In the genomic region with DNA sequence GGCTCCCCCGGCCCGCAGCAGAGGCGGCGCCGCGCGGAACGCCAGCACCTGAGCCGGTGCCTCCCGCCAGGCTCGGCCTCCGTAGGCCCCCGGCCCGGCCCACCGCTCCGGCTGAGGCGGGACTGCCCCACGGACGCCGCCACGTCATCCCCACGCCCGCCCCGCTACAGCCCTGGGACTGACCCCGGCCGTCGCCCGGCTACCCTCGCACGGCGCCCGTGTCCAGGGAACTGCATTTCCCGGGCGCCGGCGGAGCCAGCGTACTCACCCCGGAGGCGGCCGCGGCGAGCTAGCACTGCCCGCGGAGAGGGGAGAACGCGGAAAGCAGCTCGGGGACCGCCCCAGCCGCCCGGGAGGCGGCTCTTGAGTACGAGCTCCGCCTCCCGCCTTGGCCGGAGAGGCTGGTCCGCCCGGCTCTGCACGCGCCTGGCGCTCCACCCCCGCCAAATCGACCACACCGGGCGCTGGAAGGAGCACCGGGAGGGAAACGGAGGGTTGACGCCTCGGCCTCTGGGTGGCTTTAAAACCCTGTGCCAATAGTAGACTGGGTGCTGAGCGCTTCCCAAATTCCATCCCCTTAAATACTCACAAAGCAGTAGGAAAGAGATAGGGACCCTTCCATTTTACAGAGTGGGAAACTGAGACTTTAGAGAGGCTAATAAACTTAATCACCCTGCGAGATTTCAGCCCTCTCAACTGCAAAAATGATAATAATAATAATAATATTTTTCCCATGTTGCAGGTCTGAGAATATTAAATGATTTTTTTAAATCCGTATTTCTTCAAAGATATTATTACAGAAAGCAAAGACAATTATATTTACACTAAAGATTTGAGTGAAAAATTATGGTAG, we compare ENCODE assay signal across 8 cellular contexts. TPM values are rescaled to one million over a fixed set of nuclear protein-coding genes. Genes with fewer than 3 reads are reported as not detected.
DNase-seq lines count a peak whose midpoint lies in the region; ATAC-seq and TF ChIP-seq lines count a peak whose summit lies in the region.

A gene with protein sequence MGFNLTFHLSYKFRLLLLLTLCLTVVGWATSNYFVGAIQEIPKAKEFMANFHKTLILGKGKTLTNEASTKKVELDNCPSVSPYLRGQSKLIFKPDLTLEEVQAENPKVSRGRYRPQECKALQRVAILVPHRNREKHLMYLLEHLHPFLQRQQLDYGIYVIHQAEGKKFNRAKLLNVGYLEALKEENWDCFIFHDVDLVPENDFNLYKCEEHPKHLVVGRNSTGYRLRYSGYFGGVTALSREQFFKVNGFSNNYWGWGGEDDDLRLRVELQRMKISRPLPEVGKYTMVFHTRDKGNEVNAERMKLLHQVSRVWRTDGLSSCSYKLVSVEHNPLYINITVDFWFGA (minus strand): TSS at position 297 of the 853 bp plus-strand sequence. CDS start 10,779 bp downstream, outside the sequence.

- intact Hi-C loops in Caco-2 (cut with micrococcal nuclease; ENCODE audit: unreplicated experiment) = loop anchor here (1.0 kb wide), 8 partner anchors 16 to 359 kb away; a partner anchor contains a TSS

- peak within 1 kb of the TSS; percentile 84 for H3K9ac ChIP-seq in endodermal cell (ENCODE audit: extremely low read depth, low read length, poor library complexity, severe bottlenecking)

- H3K27ac Mint-ChIP-seq in Caco-2 (ENCODE audit: unreplicated experiment) (peak within 1 kb of the TSS; percentile 91), endodermal cell (peak within 1 kb of the TSS; percentile 86)

- H3K4me1 Mint-ChIP-seq in Caco-2 (ENCODE audit: low read depth, unreplicated experiment) = peaks cover 6% of the 10 kb centered on the region
- H3K4me1 Mint-ChIP-seq in endodermal cell = peaks cover 12% of the 10 kb centered on the region

- H3K9me3 ChIP-seq in Caco-2 (no peaks in the 10 kb centered on the region), endodermal cell (ENCODE audit: control insufficient read depth, low read length) (no peaks in the 10 kb centered on the region)

- BruUV-seq in Caco-2 (replicated peaks; lab: Mats Ljungman, UMichigan) = TSS peak; percentile 85

- H3K36me3 ChIP-seq in Caco-2 (ENCODE audit: control insufficient read depth, insufficient read depth, low read length) (no peaks in the 10 kb centered on the region), endodermal cell (ENCODE audit: control insufficient read depth, insufficient read depth, low read length) (peaks cover 21% of the 10 kb centered on the region)

- no peaks in the 10 kb centered on the region for H3K27me3 Mint-ChIP-seq in Caco-2 (ENCODE audit: insufficient read depth, unreplicated experiment)
- no peaks in the 10 kb centered on the region for H3K27me3 Mint-ChIP-seq in endodermal cell (ENCODE audit: insufficient read depth)

- H3K4me3 ChIP-seq in Caco-2 (ENCODE audit: low read depth, low read length) (peak within 1 kb of the TSS; percentile 66), endodermal cell (ENCODE audit: low read length) (peak within 1 kb of the TSS; percentile 98)

- CTCF ChIA-PET in Caco-2 (lab: Charles Lee) = interaction anchor here (0.6 to 2.1 kb wide), 17 partner anchors 9 to 441 kb away, joined by 3 to 30 read pairs (median 4); a partner anchor contains a TSS

- no peak for TF ChIP-seq CTCF in Caco-2 (IDR thresholded peaks at IDR 0.05; ENCODE audit: insufficient read depth in 1 of 2, low read depth in 1 of 2, low read length in 1 of 2, severe bottlenecking in 1 of 2, unreplicated experiment in 1 of 2)
- no peak for TF ChIP-seq CTCF in endodermal cell (conservative IDR thresholded peaks at IDR 0.05)

- peak; percentile 90 to 94 for DNase-seq in Caco-2
- peak; percentile 94 for DNase-seq in HT-29 (ENCODE audit: low spot score)
- peak; percentile 88 for DNase-seq in NOMO-1 treated with dmso at 0.1 percent for 144 hours (lab: John Stamatoyannopoulos, UW; ENCODE audit: unreplicated experiment)
- peak; percentile 35 to 39 for DNase-seq in activated CD8-positive, alpha-beta memory T cell treated with anti-CD3 and anti-CD28 coated beads for 4 hours (ENCODE audit: low read depth in 2 of 2)
- peak; percentile 94 for DNase-seq in endodermal cell
- DNase-seq in mesenteric fat pad (ENCODE audit: low spot score) = peak; percentile 95
- DNase-seq in stimulated activated CD8-positive, alpha-beta memory T cell treated with anti-CD3 and anti-CD28 coated beads, Interleukin-15, amount 100 ng/mL, for 1 hour (ENCODE audit: low read depth) = peak; percentile 34

- POLR2A ChIA-PET in Caco-2 (lab: Charles Lee) = interaction anchor here (0.6 to 2.1 kb wide), 11 partner anchors 13 to 476 kb away, joined by 3 to 25 read pairs (median 4); a partner anchor contains a TSS

- no peaks in the 10 kb centered on the region for H3K9me3 Mint-ChIP-seq in Caco-2 (ENCODE audit: unreplicated experiment)
- H3K9me3 Mint-ChIP-seq in endodermal cell = peaks cover 15% of the 10 kb centered on the region

- peak within 1 kb of the TSS; percentile 85 for H3K4me3 Mint-ChIP-seq in Caco-2 (ENCODE audit: unreplicated experiment)
- H3K4me3 Mint-ChIP-seq in endodermal cell = peak within 1 kb of the TSS; percentile 83

- ATAC-seq in GM21360 (IDR thresholded peaks at IDR 0.05; ENCODE audit: unreplicated experiment) = peak; percentile 85

- peak within 1 kb of the TSS; percentile 32 for H3K27ac ChIP-seq in endodermal cell (ENCODE audit: low read depth, low read length)

- H3K4me1 ChIP-seq in Caco-2 (peaks cover 18% of the 10 kb centered on the region), endodermal cell (ENCODE audit: control insufficient read depth, insufficient read depth, low read length) (no peaks in the 10 kb centered on the region)

- peaks cover 20% of the 10 kb centered on the region for H3K36me3 Mint-ChIP-seq in Caco-2 (ENCODE audit: insufficient read depth, unreplicated experiment)
- peaks cover 19% of the 10 kb centered on the region for H3K36me3 Mint-ChIP-seq in endodermal cell (ENCODE audit: low read depth)

- 0 to 1% methylated on average over 12 to 69 of the region's 71 CpGs for WGBS in endodermal cell (ENCODE audit: insufficient coverage in 1 of 2, insufficient read length in 1 of 2), 2 experiments

- H3K27me3 ChIP-seq in Caco-2 (replicated peaks; ENCODE audit: control insufficient read depth, insufficient read depth, low read length) = no peaks in the 10 kb centered on the region
- no peaks in the 10 kb centered on the region for H3K27me3 ChIP-seq in endodermal cell (ENCODE audit: control insufficient read depth, insufficient read depth, low read length, poor library complexity, severe bottlenecking)

RNA-seq across cellular contexts. Expression of the gene that starts here (rescaled TPM):
- 56.9 and 59.7 TPM in 2 replicates for total RNA-seq in Caco-2 (2022)
- total RNA-seq in HT-29 (2014; rRNA removed; shearing (Covaris generic)) = 8.1 and 8.5 TPM in 2 replicates
- total RNA-seq in endodermal cell = 100 to 1,000 TPM; 141 to 145 TPM
- 41.8 TPM for polyA plus RNA-seq in endodermal cell (2013, experiment 1 of 2)
- 44.8 TPM for polyA plus RNA-seq in endodermal cell (2013, experiment 2 of 2)
- total RNA-seq in mesenteric fat pad = 15.0 TPM

Comparison
In these comparisons a context has a peak if more than half of its experiments do, and no peak if none do; other contexts are left out.
1. Peak in every context shown above with its lines: DNase-seq, ATAC-seq, H3K4me3 ChIP-seq and H3K27ac ChIP-seq.
2. DNase-seq: peak in every context shown above with its lines; median percentile 95 in mesenteric fat pad; 94 in HT-29; 94 in endodermal cell; 92 in Caco-2; 88 in NOMO-1 treated with dmso at 0.1 percent for 144 hours; 37 in activated CD8-positive, alpha-beta memory T cell treated with anti-CD3 and anti-CD28 coated beads for 4 hours; 34 in stimulated activated CD8-positive, alpha-beta memory T cell treated with anti-CD3 and anti-CD28 coated beads, Interleukin-15, amount 100 ng/mL, for 1 hour.